8 cellular contexts compared by ENCODE assay signal in genomic region chr19:11849264-11849615, GRCh38. TPM values are rescaled to one million over a fixed set of nuclear protein-coding genes. Genes with fewer than 3 reads are reported as not detected.
DNase-seq lines count a peak whose midpoint lies in the region; ATAC-seq, FAIRE-seq and TF ChIP-seq lines count a peak whose summit lies in the region.

No MANE protein-coding gene starts in this region.

- peaks cover 5% of the 10 kb centered on the region for H3K36me3 Mint-ChIP-seq in Caco-2 (ENCODE audit: insufficient read depth, unreplicated experiment)
- H3K36me3 Mint-ChIP-seq in activated CD8-positive, alpha-beta T cell treated with anti-CD3 and anti-CD28 coated beads, Interleukin-2, amount 10 ng/mL, durations not matched to agents 7 days and 5 days (ENCODE audit: low read depth), result peaks cover 43% of the 10 kb centered on the region

- H3K4me3 ChIP-seq in Caco-2 (ENCODE audit: low read depth, low read length), result peak overlapping the region; percentile 57
- peak overlapping the region; percentile 31 to 82 for H3K4me3 ChIP-seq in kidney (ENCODE audit: low read length in 2 of 2)
- peak overlapping the region; percentile 59 to 72 (median 68) for H3K4me3 ChIP-seq in stomach

- peak overlapping the region; percentile 71 for H3K4me3 Mint-ChIP-seq in Caco-2 (ENCODE audit: unreplicated experiment)
- H3K4me3 Mint-ChIP-seq in activated CD8-positive, alpha-beta T cell treated with anti-CD3 and anti-CD28 coated beads, Interleukin-2, amount 10 ng/mL, durations not matched to agents 7 days and 5 days, result peak overlapping the region; percentile 79

- H3K4me1 ChIP-seq in Caco-2 (no peaks in the 10 kb centered on the region), kidney (ENCODE audit: control insufficient read depth in 1 of 2, insufficient read depth in 1 of 2, low read depth in 1 of 2, low read length in 2 of 2) (peaks cover 0 to 3% of the 10 kb centered on the region in 2 donors), stomach (peaks cover 12 to 23% (median 14%) of the 10 kb centered on the region in 4 donors)

- no peaks in the 10 kb centered on the region for H3K27me3 Mint-ChIP-seq in Caco-2 (ENCODE audit: insufficient read depth, unreplicated experiment)
- no peaks in the 10 kb centered on the region for H3K27me3 Mint-ChIP-seq in activated CD8-positive, alpha-beta T cell treated with anti-CD3 and anti-CD28 coated beads, Interleukin-2, amount 10 ng/mL, durations not matched to agents 7 days and 5 days (ENCODE audit: low read depth)

- H3K27ac ChIP-seq in kidney (ENCODE audit: low read depth in 2 of 2, low read length in 2 of 2), result peak overlapping the region; percentile 66 to 74
- peak overlapping the region; percentile 29 to 81 (median 73) for H3K27ac ChIP-seq in stomach

- TF ChIP-seq CTCF in Caco-2 (IDR thresholded peaks at IDR 0.05; ENCODE audit: insufficient read depth in 1 of 2, low read depth in 1 of 2, low read length in 1 of 2, severe bottlenecking in 1 of 2, unreplicated experiment in 1 of 2) (no peak), kidney (IDR thresholded peaks at IDR 0.05; ENCODE audit: borderline replicate concordance, extremely low read depth, insufficient read depth) (no peak), stomach (IDR thresholded peaks at IDR 0.05) (no peak)

- DNase-seq in Caco-2 (no peak), kidney (no peak), stomach (no peak), H4 (ENCODE audit: low spot score) (no peak), DMS114 treated with DMSO at 0.1 percent for 48 hours (lab: John Stamatoyannopoulos, UW; ENCODE audit: unreplicated experiment) (no peak)
- DNase-seq in activated CD8-positive, alpha-beta T cell treated with anti-CD3 and anti-CD28 coated beads, Interleukin-2, amount 10 ng/mL, durations not matched to agents 7 days and 5 days, result no peak

- H3K9me3 ChIP-seq in Caco-2 (0 out of 2 replicates have a peak, but pooled peaks cover 2% of the 10 kb centered on the region), kidney (ENCODE audit: control insufficient read depth in 1 of 2, low read length in 2 of 2) (no peaks in the 10 kb centered on the region), stomach (no peaks in the 10 kb centered on the region)

- intact Hi-C loops in Caco-2 (cut with micrococcal nuclease; ENCODE audit: unreplicated experiment) (no loop called here), kidney (cut with DNase I) (no loop called here), stomach (cut with DNase I; ENCODE audit: low total_unique reads) (no loop called here)

- no peak overlapping the region for H3K27ac Mint-ChIP-seq in Caco-2 (ENCODE audit: unreplicated experiment)
- peak overlapping the region; percentile 83 for H3K27ac Mint-ChIP-seq in activated CD8-positive, alpha-beta T cell treated with anti-CD3 and anti-CD28 coated beads, Interleukin-2, amount 10 ng/mL, durations not matched to agents 7 days and 5 days

- peak overlapping the region in 1 of 2 donors; percentile 61 for H3K9ac ChIP-seq in kidney (ENCODE audit: low read length in 2 of 2)

- WGBS in stomach, 5 donors, result 10 to 25% (median 19%) methylated on average over 8 of the region's 8 CpGs

- CTCF ChIA-PET in Caco-2 (lab: Charles Lee), result interaction anchor here (1.0 kb wide), 1 partner anchor 52 kb away, joined by 3 read pairs; no protein-coding TSS in a partner anchor
- CTCF ChIA-PET in activated CD8-positive, alpha-beta T cell treated with anti-CD3 and anti-CD28 coated beads, Interleukin-2, amount 10 ng/mL, durations not matched to agents 7 days and 5 days (lab: Charles Lee), result interaction anchor here (2.8 kb wide), 1 partner anchor 51 kb away, joined by 13 read pairs; the partner anchor contains the start of gene ZNF491

- ATAC-seq in HG02852 (IDR thresholded peaks at IDR 0.05; ENCODE audit: unreplicated experiment), result peak; percentile 44
- ATAC-seq in activated CD8-positive, alpha-beta T cell treated with anti-CD3 and anti-CD28 coated beads, Interleukin-2, amount 10 ng/mL, durations not matched to agents 7 days and 5 days, result peak; percentile 11
- ATAC-seq in HG03432 (IDR thresholded peaks at IDR 0.05; ENCODE audit: unreplicated experiment), result no peak

- no TSS peak for BruUV-seq in Caco-2 (replicated peaks; lab: Mats Ljungman, UMichigan)

- POLR2A ChIA-PET in Caco-2 (lab: Charles Lee), result no interaction called here
- POLR2A ChIA-PET in activated CD8-positive, alpha-beta T cell treated with anti-CD3 and anti-CD28 coated beads, Interleukin-2, amount 10 ng/mL, durations not matched to agents 7 days and 5 days (lab: Charles Lee), result interaction anchor here (0.7 to 1.3 kb wide), 2 partner anchors 10 to 253 kb away, joined by 3 read pairs; no protein-coding TSS in a partner anchor

- no peak for TF ChIP-seq POLR2A in stomach (IDR thresholded peaks at IDR 0.05)

- H3K27me3 ChIP-seq in Caco-2 (replicated peaks; ENCODE audit: control insufficient read depth, insufficient read depth, low read length), result no peaks in the 10 kb centered on the region
- H3K27me3 ChIP-seq in stomach, result no peaks in the 10 kb centered on the region

- H3K4me1 Mint-ChIP-seq in Caco-2 (ENCODE audit: low read depth, unreplicated experiment), result no peaks in the 10 kb centered on the region
- peaks cover 22% of the 10 kb centered on the region for H3K4me1 Mint-ChIP-seq in activated CD8-positive, alpha-beta T cell treated with anti-CD3 and anti-CD28 coated beads, Interleukin-2, amount 10 ng/mL, durations not matched to agents 7 days and 5 days (ENCODE audit: low read depth)

- no peaks in the 10 kb centered on the region for H3K36me3 ChIP-seq in Caco-2 (ENCODE audit: control insufficient read depth, insufficient read depth, low read length)
- no peaks in the 10 kb centered on the region for H3K36me3 ChIP-seq in kidney (ENCODE audit: control insufficient read depth in 1 of 2, insufficient read depth in 2 of 2, low read length in 2 of 2)
- peaks cover 0 to 10% (median 2%) of the 10 kb centered on the region in 4 donors for H3K36me3 ChIP-seq in stomach

- FAIRE-seq in kidney (lab: Jason Lieb, UNC), result no peak

- no peak for TF ChIP-seq EP300 in stomach (IDR thresholded peaks at IDR 0.05)

- H3K9me3 Mint-ChIP-seq in Caco-2 (ENCODE audit: unreplicated experiment), result no peaks in the 10 kb centered on the region
- H3K9me3 Mint-ChIP-seq in activated CD8-positive, alpha-beta T cell treated with anti-CD3 and anti-CD28 coated beads, Interleukin-2, amount 10 ng/mL, durations not matched to agents 7 days and 5 days (ENCODE audit: insufficient read depth), result peaks cover 23% of the 10 kb centered on the region

RNA-seq across cellular contexts. Expression of gene ZNF439, which starts 0.7 kb away (rescaled TPM):
- total RNA-seq in Caco-2 (2022) (2.3 and 3.1 TPM in 2 replicates), kidney (13.2 TPM), stomach (10 to 100 TPM in 3 of 5 donors, 1 to 10 TPM in 1, under 1 TPM in 1; 0.58 to 17.0 (median 13.4) TPM)
- total RNA-seq in activated CD8-positive, alpha-beta T cell treated with anti-CD3 and anti-CD28 coated beads, Interleukin-2, amount 10 ng/mL, durations not matched to agents 7 days and 5 days, result 10 to 100 TPM in 1 of 2 experiments, 1 to 10 TPM in 1; 9.7 to 10.2 TPM
- polyA plus RNA-seq in kidney (ENCODE audit: insufficient read depth, low read depth, low replicate concordance) (4.5 TPM), stomach (1 to 10 TPM; 2.4 to 3.6 (median 3.1) TPM)
- 0.47 and 0.56 TPM in 2 replicates for total RNA-seq in H4 (2014; rRNA removed; shearing (Covaris generic))

RNA-seq across cellular contexts. Expression of gene ZNF440, which starts 35.2 kb away (rescaled TPM):
- 12.5 and 13.4 TPM in 2 replicates for total RNA-seq in Caco-2 (2022)
- total RNA-seq in activated CD8-positive, alpha-beta T cell treated with anti-CD3 and anti-CD28 coated beads, Interleukin-2, amount 10 ng/mL, durations not matched to agents 7 days and 5 days, result 10 to 100 TPM; 15.2 to 17.7 TPM
- total RNA-seq in kidney, result 21.0 TPM
- polyA plus RNA-seq in kidney (ENCODE audit: insufficient read depth, low read depth, low replicate concordance), result 3.0 TPM
- 100 to 1,000 TPM in 1 of 5 donors, 10 to 100 TPM in 4; 10.7 to 106 (median 23.9) TPM for total RNA-seq in stomach
- polyA plus RNA-seq in stomach, result 1 to 10 TPM; 3.7 to 5.7 (median 4.9) TPM
- total RNA-seq in H4 (2014; rRNA removed; shearing (Covaris generic)), result 5.5 and 6.2 TPM in 2 replicates

RNA-seq across cellular contexts. Expression of gene ZNF69, which starts 38.3 kb away (rescaled TPM):
- total RNA-seq in Caco-2 (2022), result 6.4 and 7.5 TPM in 2 replicates
- 1 to 10 TPM; 3.4 to 4.0 TPM for total RNA-seq in activated CD8-positive, alpha-beta T cell treated with anti-CD3 and anti-CD28 coated beads, Interleukin-2, amount 10 ng/mL, durations not matched to agents 7 days and 5 days
- 16.4 TPM for total RNA-seq in kidney
- 7.8 TPM for polyA plus RNA-seq in kidney (ENCODE audit: insufficient read depth, low read depth, low replicate concordance)
- total RNA-seq in stomach, result 10 to 100 TPM; 18.0 to 51.8 (median 21.7) TPM
- 10 to 100 TPM in 1 of 3 donors, 1 to 10 TPM in 2; 5.1 to 11.7 (median 6.0) TPM for polyA plus RNA-seq in stomach
- 4.1 and 5.0 TPM in 2 replicates for total RNA-seq in H4 (2014; rRNA removed; shearing (Covaris generic))

RNA-seq across cellular contexts. Expression of gene ZNF491, which starts 50.9 kb away (rescaled TPM):
- 0.20 and 0.56 TPM in 2 replicates for total RNA-seq in Caco-2 (2022)
- total RNA-seq in activated CD8-positive, alpha-beta T cell treated with anti-CD3 and anti-CD28 coated beads, Interleukin-2, amount 10 ng/mL, durations not matched to agents 7 days and 5 days, result 1 to 10 TPM; 1.8 to 2.1 TPM
- 2.5 TPM for total RNA-seq in kidney
- polyA plus RNA-seq in kidney (ENCODE audit: insufficient read depth, low read depth, low replicate concordance), result 1.1 TPM
- 10 to 100 TPM in 1 of 5 donors, 1 to 10 TPM in 2, not detected in 2; 3.1 to 21.4 (median 4.0) TPM for total RNA-seq in stomach
- polyA plus RNA-seq in stomach, result 1 to 10 TPM in 1 of 3 donors, under 1 TPM in 2; 0.63 to 1.1 (median 0.92) TPM
- total RNA-seq in H4 (2014; rRNA removed; shearing (Covaris generic)), result not detected in 2 replicates
